ENCODE assay signal across 8 cellular contexts in genomic region chr22:41434361-41435003, GRCh38. TPM values are rescaled to one million over a fixed set of nuclear protein-coding genes. Genes with fewer than 3 reads are reported as not detected.
DNase-seq lines count a peak whose midpoint lies in the region; ATAC-seq and TF ChIP-seq lines count a peak whose summit lies in the region.
"Not testable (repeated sequence)": the region's sequence is repeated elsewhere in the genome, so short reads cannot be mapped to it uniquely, and the experiment has no call there.

No MANE protein-coding gene starts in this region.

- not testable (repeated sequence) for H3K27me3 Mint-ChIP-seq in progenitor cell of endocrine pancreas

- not testable (repeated sequence) for TF ChIP-seq POLR2A in right lobe of liver (IDR thresholded peaks at IDR 0.05)

- H3K9me3 ChIP-seq in adipocyte (ENCODE audit: control insufficient read depth, low read length); cardiac muscle cell (ENCODE audit: low read depth); right lobe of liver; stomach smooth muscle (ENCODE audit: control insufficient read depth in 2 of 2, low read length in 2 of 2): not testable (repeated sequence)

- H3K4me1 ChIP-seq in adipocyte (ENCODE audit: control insufficient read depth, insufficient read depth, low read length) (peaks cover 39% of the 10 kb centered on the region), right lobe of liver (peaks cover 0 to 56% (median 16%) of the 10 kb centered on the region in 4 donors), stomach smooth muscle (ENCODE audit: control insufficient read depth, insufficient read depth, low read length) (peaks cover 26% of the 10 kb centered on the region)
- not testable (repeated sequence) for H3K4me1 ChIP-seq in cardiac muscle cell (ENCODE audit: low read depth)

- not testable (repeated sequence) for TF ChIP-seq CTCF in coronary artery (IDR thresholded peaks at IDR 0.05); cardiac muscle cell (IDR thresholded peaks at IDR 0.05; ENCODE audit: low read depth, low read length); right lobe of liver (IDR thresholded peaks at IDR 0.05); progenitor cell of endocrine pancreas (IDR thresholded peaks at IDR 0.05; ENCODE audit: unreplicated experiment)

- H3K36me3 ChIP-seq in adipocyte (ENCODE audit: control insufficient read depth, insufficient read depth, low read length, severe bottlenecking) (peaks cover 69% of the 10 kb centered on the region), cardiac muscle cell (peaks cover 25% of the 10 kb centered on the region), right lobe of liver (peaks cover 8 to 34% (median 20%) of the 10 kb centered on the region in 4 donors), stomach smooth muscle (ENCODE audit: control insufficient read depth in 2 of 2, insufficient read depth in 2 of 2, low read length in 2 of 2) (peaks cover 34 to 38% of the 10 kb centered on the region in 2 donors)

- H3K9me3 Mint-ChIP-seq in progenitor cell of endocrine pancreas (ENCODE audit: low read depth) = not testable (repeated sequence)

- not testable (repeated sequence) for H3K27me3 ChIP-seq in adipocyte (replicated peaks; ENCODE audit: control insufficient read depth, insufficient read depth, low read length); cardiac muscle cell; right lobe of liver; stomach smooth muscle (ENCODE audit: control insufficient read depth in 1 of 2, insufficient read depth in 2 of 2, low read length in 2 of 2)

- peaks cover 27% of the 10 kb centered on the region for H3K36me3 Mint-ChIP-seq in progenitor cell of endocrine pancreas (ENCODE audit: insufficient read depth)

- peak overlapping the region; percentile 80 for H3K27ac Mint-ChIP-seq in progenitor cell of endocrine pancreas

- intact Hi-C loops in right lobe of liver (cut with DNase I) = not testable (repeated sequence)

- peak; percentile 47 to 67 (median 58) for ATAC-seq in right lobe of liver

- H3K27ac ChIP-seq in coronary artery (peak overlapping the region; percentile 8 to 63), cardiac muscle cell (peak overlapping the region; percentile 16), stomach smooth muscle (ENCODE audit: low read length) (peak overlapping the region; percentile 46)
- H3K27ac ChIP-seq in right lobe of liver = not testable (repeated sequence)

- DNase-seq in AG08396 (ENCODE audit: low spot score) = peak; percentile 2
- not testable (repeated sequence) for DNase-seq in adipocyte (ENCODE audit: low read depth); coronary artery (ENCODE audit: low spot score); cardiac muscle cell (ENCODE audit: low read depth in 1 of 2, low spot score in 1 of 2); right lobe of liver; progenitor cell of endocrine pancreas (ENCODE audit: low spot score, unreplicated experiment)

- not testable (repeated sequence) for H3K4me1 Mint-ChIP-seq in progenitor cell of endocrine pancreas (ENCODE audit: low read depth)

- peak overlapping the region; percentile 41 for H3K9ac ChIP-seq in adipocyte (ENCODE audit: low read length)
- H3K9ac ChIP-seq in stomach smooth muscle (ENCODE audit: low read length in 2 of 2) = not testable (repeated sequence)

- H3K4me3 ChIP-seq in adipocyte (ENCODE audit: low read length); cardiac muscle cell; right lobe of liver; stomach smooth muscle (ENCODE audit: low read length in 2 of 2): not testable (repeated sequence)
- peak overlapping the region; percentile 30 for H3K4me3 ChIP-seq in coronary artery

- 37% methylated on average over 4 of the region's 5 CpGs for WGBS in right lobe of liver (ENCODE audit: insufficient coverage, low coverage, low lambda C conversion rate, missing lambda C conversion rate)

- H3K4me3 Mint-ChIP-seq in progenitor cell of endocrine pancreas (ENCODE audit: low read depth) = not testable (repeated sequence)

TF ChIP-seq in PFSK-1, 5 proteins besides CTCF, POLR2A, EP300 and RAD21:
- 0 out of 2 replicates have a peak, but pooled peaks have one; percentile 22 for TF ChIP-seq POLR2AphosphoS5 (IDR thresholded peaks at IDR 0.05; ENCODE audit: low read depth, low read length)

RNA-seq across cellular contexts. Expression of gene TOB2, which starts 12.1 kb away (rescaled TPM):
- 69.6 TPM for polyA plus RNA-seq in PFSK-1 (2012; ENCODE audit: insufficient read length, low read depth)
- total RNA-seq in cardiac muscle cell (32.0 and 42.4 TPM in 2 replicates), right lobe of liver (10 to 100 TPM; 11.6 to 33.4 (median 19.4) TPM), progenitor cell of endocrine pancreas (66.9 and 72.4 TPM in 2 replicates)
- 35.5 and 52.9 TPM in 2 replicates for polyA plus RNA-seq in cardiac muscle cell

RNA-seq across cellular contexts. Expression of gene PHF5A, which starts 34.0 kb away (rescaled TPM):
- polyA plus RNA-seq in PFSK-1 (2012; ENCODE audit: insufficient read length, low read depth) = 42.9 TPM
- total RNA-seq in cardiac muscle cell (32.2 and 42.2 TPM in 2 replicates), right lobe of liver (10 to 100 TPM; 12.1 to 20.7 (median 14.5) TPM), progenitor cell of endocrine pancreas (44.3 and 52.9 TPM in 2 replicates)
- polyA plus RNA-seq in cardiac muscle cell = 25.9 and 26.9 TPM in 2 replicates

RNA-seq across cellular contexts. Expression of gene ACO2, which starts 34.4 kb away (rescaled TPM):
- 143 TPM for polyA plus RNA-seq in PFSK-1 (2012; ENCODE audit: insufficient read length, low read depth)
- 183 and 223 TPM in 2 replicates for total RNA-seq in cardiac muscle cell
- 247 and 328 TPM in 2 replicates for polyA plus RNA-seq in cardiac muscle cell
- 100 to 1,000 TPM in 2 of 6 experiments, 10 to 100 TPM in 4; 62.6 to 135 (median 66.8) TPM for total RNA-seq in right lobe of liver
- 67.4 and 69.7 TPM in 2 replicates for total RNA-seq in progenitor cell of endocrine pancreas

RNA-seq across cellular contexts. Expression of gene TEF, which starts 52.7 kb away (rescaled TPM):
- 3.6 TPM for polyA plus RNA-seq in PFSK-1 (2012; ENCODE audit: insufficient read length, low read depth)
- total RNA-seq in cardiac muscle cell = 8.5 and 21.1 TPM in 2 replicates
- polyA plus RNA-seq in cardiac muscle cell = 4.0 and 20.4 TPM in 2 replicates
- total RNA-seq in right lobe of liver = 10 to 100 TPM in 4 of 6 experiments, 1 to 10 TPM in 2; 6.1 to 28.9 (median 15.5) TPM
- 11.4 and 11.5 TPM in 2 replicates for total RNA-seq in progenitor cell of endocrine pancreas
